1 cellular context compared by ENCODE assay signal in the genomic region with DNA sequence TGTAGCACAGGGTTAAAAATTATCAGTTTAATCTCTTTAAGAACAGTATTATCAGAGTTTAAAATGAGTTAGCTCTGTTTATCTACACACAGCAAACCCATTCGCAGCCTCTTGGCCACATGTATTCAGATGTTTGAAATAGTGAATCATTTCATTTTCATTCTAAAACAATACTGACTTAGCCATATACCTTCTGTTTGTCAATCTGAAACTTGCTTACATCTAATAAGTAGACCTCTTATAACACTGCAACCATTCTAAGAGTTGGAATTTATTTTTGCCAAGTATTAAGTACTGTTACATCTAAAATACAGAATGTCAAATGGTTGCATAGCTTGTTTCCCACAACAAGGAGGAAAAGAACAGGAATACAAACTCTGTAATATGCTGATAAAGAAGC.
TF ChIP-seq lines count a peak whose summit lies in the region.

No MANE protein-coding gene starts in this region.

TF ChIP-seq in GM12878, 131 proteins besides CTCF, POLR2A, EP300 and RAD21:
- TF ChIP-seq CBFB (IDR thresholded peaks at IDR 0.05; ENCODE audit: low read depth) = no peak
- TF ChIP-seq TAF1 (IDR thresholded peaks at IDR 0.05; ENCODE audit: borderline replicate concordance, low read depth, low read length) = no peak
- TF ChIP-seq SIN3A (IDR thresholded peaks at IDR 0.05; ENCODE audit: low read depth, low read length) = no peak
- TF ChIP-seq SMAD1 (IDR thresholded peaks at IDR 0.05; ENCODE audit: low read depth, partially characterized antibody) = no peak
- no peak for TF ChIP-seq NR2C1 (IDR thresholded peaks at IDR 0.05)
TF ChIP-seq in GM12878: peak in this region for 0.
